13 cellular contexts compared by ENCODE assay signal in genomic region chr15:71201471-71201870, GRCh38.
A peak's percentile ranks its signal among the peaks of the same experiment; 100 is the strongest.
DNase-seq lines count a peak whose midpoint lies in the region; ATAC-seq, FAIRE-seq and TF ChIP-seq lines count a peak whose summit lies in the region.
"Had no signal": no experiment of that assay in that cellular context is flagged by ENCODE, and none has a peak within 500 bp of the region (broad histone marks: within the 10 kb centered on the region; RNA-seq: fewer than 3 reads in every experiment).

No MANE protein-coding gene starts in this region.

- H3K79me2 ChIP-seq in mammary epithelial cell (ENCODE audit: insufficient read depth, low read length), result peaks cover 39% of the 10 kb centered on the region

- no peak overlapping the region for H3K4me3 ChIP-seq in HEK293 (ENCODE audit: low read depth, low read length)
- H3K4me3 ChIP-seq in Panc1 (ENCODE audit: low read depth in 2 of 2, low read length in 2 of 2), result no peak overlapping the region
- H3K4me3 ChIP-seq in naive thymus-derived CD4-positive, alpha-beta T cell (ENCODE audit: low read length), result no peak overlapping the region
- H3K4me3 ChIP-seq in mammary epithelial cell (replicated peaks in 1 of 3; ENCODE audit: insufficient read depth in 1 of 3, low read depth in 2 of 3, low read length in 3 of 3), result no peak overlapping the region
- H3K4me3 ChIP-seq in kidney (ENCODE audit: low read length in 2 of 2), result no peak overlapping the region
- H3K4me3 ChIP-seq: breast epithelium had no signal

- no peaks in the 10 kb centered on the region for H3K27me3 ChIP-seq in Panc1 (ENCODE audit: control insufficient read depth, insufficient read depth, low read length)
- H3K27me3 ChIP-seq in naive thymus-derived CD4-positive, alpha-beta T cell (ENCODE audit: control insufficient read depth in 2 of 2, insufficient read depth in 2 of 2, low read length in 2 of 2), result no peaks in the 10 kb centered on the region
- H3K27me3 ChIP-seq in mammary epithelial cell (ENCODE audit: insufficient read depth, low read length), result no peaks in the 10 kb centered on the region
- H3K27me3 ChIP-seq: breast epithelium had no signal

- H3K4me2 ChIP-seq in mammary epithelial cell (ENCODE audit: insufficient read depth, low read depth, low read length), result no peak overlapping the region

- H3K36me3 ChIP-seq in HEK293 (ENCODE audit: control insufficient read depth in 2 of 2, insufficient read depth in 1 of 2, low read length in 2 of 2), result no peaks in the 10 kb centered on the region
- H3K36me3 ChIP-seq in Panc1 (ENCODE audit: control insufficient read depth, insufficient read depth, low read length), result no peaks in the 10 kb centered on the region
- no peaks in the 10 kb centered on the region for H3K36me3 ChIP-seq in naive thymus-derived CD4-positive, alpha-beta T cell (ENCODE audit: control insufficient read depth in 2 of 3, insufficient read depth in 3 of 3, low read length in 3 of 3)
- no peaks in the 10 kb centered on the region for H3K36me3 ChIP-seq in mammary epithelial cell (ENCODE audit: insufficient read depth, low read length)
- no peaks in the 10 kb centered on the region for H3K36me3 ChIP-seq in kidney (ENCODE audit: control insufficient read depth in 1 of 2, insufficient read depth in 2 of 2, low read length in 2 of 2)
- H3K36me3 ChIP-seq: breast epithelium had no signal

- in situ Hi-C loops in Panc1 (cut with HindIII; ENCODE audit: low pct_unique_long_range_greater_than_20kb, low sequenced_read_pairs) (no loop called here), mammary epithelial cell (cut with MboI; ENCODE audit: low sequenced_read_pairs in 2 of 2) (no loop called here)

- H3K4me1 Mint-ChIP-seq in nephron, result peaks cover 20% of the 10 kb centered on the region
- no peaks in the 10 kb centered on the region for H3K4me1 Mint-ChIP-seq in naive thymus-derived CD4-positive, alpha-beta T cell

- TF ChIP-seq CTCF in HEK293 (tag by site-specific recombination; IDR thresholded peaks at IDR 0.05) (no peak), Panc1 (IDR thresholded peaks at IDR 0.05) (no peak), nephron (IDR thresholded peaks at IDR 0.05; ENCODE audit: unreplicated experiment in 3 of 3) (no peak), mammary epithelial cell (conservative IDR thresholded peaks at IDR 0.05 in 1 of 2, IDR thresholded peaks at IDR 0.05 in 1 of 2; ENCODE audit: extremely low read depth in 1 of 2, insufficient read depth in 1 of 2, low read depth in 1 of 2, low read length in 2 of 2) (no peak), kidney (IDR thresholded peaks at IDR 0.05; ENCODE audit: borderline replicate concordance, extremely low read depth, insufficient read depth) (no peak)

- WGBS in mammary epithelial cell (ENCODE audit: low coverage, missing lambda C conversion rate), result 95% methylated on average over 9 of the region's 9 CpGs

- FAIRE-seq in kidney (lab: Jason Lieb, UNC), result no peak
- FAIRE-seq: HepG2 had no signal

- no peak overlapping the region for H3K4me3 Mint-ChIP-seq in nephron
- no peak overlapping the region for H3K4me3 Mint-ChIP-seq in naive thymus-derived CD4-positive, alpha-beta T cell
- H3K4me3 Mint-ChIP-seq: activated CD4-positive, alpha-beta T cell treated with anti-CD3 and anti-CD28 coated beads, Interleukin-2, amount 10 ng/mL, durations not matched to agents 7 days and 5 days had no signal

- peak overlapping the region; percentile 12 to 50 (median 13) for H3K27ac Mint-ChIP-seq in nephron
- no peak overlapping the region for H3K27ac Mint-ChIP-seq in naive thymus-derived CD4-positive, alpha-beta T cell
- H3K27ac Mint-ChIP-seq: activated CD4-positive, alpha-beta T cell treated with anti-CD3 and anti-CD28 coated beads, Interleukin-2, amount 10 ng/mL, durations not matched to agents 7 days and 5 days had no signal

- H3K36me3 Mint-ChIP-seq in nephron (ENCODE audit: low read depth), result no peaks in the 10 kb centered on the region
- H3K36me3 Mint-ChIP-seq in naive thymus-derived CD4-positive, alpha-beta T cell, result no peaks in the 10 kb centered on the region

- intact Hi-C loops in Panc1 (cut with micrococcal nuclease; ENCODE audit: unreplicated experiment) (no loop called here), mammary epithelial cell (cut with micrococcal nuclease) (no loop called here), kidney (cut with DNase I) (no loop called here)
- intact Hi-C loops in naive thymus-derived CD4-positive, alpha-beta T cell (cut with micrococcal nuclease), result no loop called here

- BruUV-seq in Panc1 (replicated peaks; lab: Mats Ljungman, UMichigan) (no TSS peak), mammary epithelial cell (replicated peaks; lab: Mats Ljungman, UMichigan) (no TSS peak)

- H4K20me1 ChIP-seq in mammary epithelial cell (ENCODE audit: insufficient read depth, low read length), result no peaks in the 10 kb centered on the region

- H3K9ac ChIP-seq in mammary epithelial cell (ENCODE audit: insufficient read depth, low read length) (no peak overlapping the region), kidney (ENCODE audit: low read length in 2 of 2) (no peak overlapping the region)

- H3K27ac ChIP-seq in HEK293 (ENCODE audit: extremely low read depth, low read depth, low read length) (peak overlapping the region; percentile 38), Panc1 (ENCODE audit: low read length) (peak overlapping the region; percentile 5; the same call in 1 of the 2 replicates), mammary epithelial cell (ENCODE audit: insufficient read depth, low read depth, low read length) (no peak overlapping the region), kidney (ENCODE audit: low read depth in 2 of 2, low read length in 2 of 2) (no peak overlapping the region)
- no peak overlapping the region for H3K27ac ChIP-seq in naive thymus-derived CD4-positive, alpha-beta T cell (ENCODE audit: low read depth, low read length)

- DNase-seq in NCI-H2081 treated with DMSO at 0.1 percent for 48 hours (lab: John Stamatoyannopoulos, UW), result peak; percentile 64
- DNase-seq in Panc1 (ENCODE audit: low read depth, low spot score), result no peak
- no peak for DNase-seq in naive thymus-derived CD4-positive, alpha-beta T cell
- no peak for DNase-seq in mammary epithelial cell
- DNase-seq in kidney, result no peak
- DNase-seq: activated CD4-positive, alpha-beta T cell treated with anti-CD3 and anti-CD28 coated beads, Interleukin-2, amount 10 ng/mL, durations not matched to agents 7 days and 5 days; retina; T-helper 1 cell had no signal

- dilution Hi-C loops in mammary epithelial cell (cut with HindIII; ENCODE audit: low sequenced_read_pairs), result no loop called here

- CTCF ChIA-PET in HEK293 (lab: Yijun Ruan, JAX) (interaction anchor here (0.9 kb wide), 1 partner anchor 86 kb away, joined by 5 read pairs; the partner anchor contains the start of gene THSD4), Panc1 (lab: Charles Lee) (no interaction called here), mammary epithelial cell (lab: Charles Lee; ENCODE audit: low non-redundant PET) (no interaction called here)
- CTCF ChIA-PET in naive thymus-derived CD4-positive, alpha-beta T cell (lab: Charles Lee), result no interaction called here

- H3K4me1 ChIP-seq in HEK293 (ENCODE audit: control insufficient read depth, insufficient read depth, low read length) (peaks cover 13% of the 10 kb centered on the region), Panc1 (ENCODE audit: control insufficient read depth, insufficient read depth, low read length) (no peaks in the 10 kb centered on the region), mammary epithelial cell (ENCODE audit: insufficient read depth, low read length) (peaks cover 3% of the 10 kb centered on the region), kidney (ENCODE audit: control insufficient read depth in 1 of 2, insufficient read depth in 1 of 2, low read depth in 1 of 2, low read length in 2 of 2) (peaks cover 3% of the 10 kb centered on the region in 2 donors)
- no peaks in the 10 kb centered on the region for H3K4me1 ChIP-seq in naive thymus-derived CD4-positive, alpha-beta T cell (ENCODE audit: control insufficient read depth in 2 of 2, insufficient read depth in 2 of 2, low read length in 2 of 2)
- H3K4me1 ChIP-seq: breast epithelium had no signal

- ATAC-seq in Panc1, result no peak
- ATAC-seq in naive thymus-derived CD4-positive, alpha-beta T cell, result no peak
- ATAC-seq: HCT116, HepG2 had no signal

- H3K9me3 ChIP-seq in HEK293 (ENCODE audit: control insufficient read depth, insufficient read depth, low read depth, low read length), result no peaks in the 10 kb centered on the region
- H3K9me3 ChIP-seq in Panc1 (ENCODE audit: control insufficient read depth, insufficient read depth, low read depth, low read length), result no peaks in the 10 kb centered on the region
- H3K9me3 ChIP-seq in naive thymus-derived CD4-positive, alpha-beta T cell (ENCODE audit: control insufficient read depth in 2 of 3, low read length in 3 of 3), result no peaks in the 10 kb centered on the region
- H3K9me3 ChIP-seq in mammary epithelial cell (replicated peaks; ENCODE audit: insufficient read depth, low read length), result no peaks in the 10 kb centered on the region
- H3K9me3 ChIP-seq in kidney (ENCODE audit: control insufficient read depth in 1 of 2, low read length in 2 of 2), result no peaks in the 10 kb centered on the region
- H3K9me3 ChIP-seq: breast epithelium had no signal

- H3K27me3 Mint-ChIP-seq in nephron (ENCODE audit: low read depth), result peaks cover 25% of the 10 kb centered on the region
- peaks cover 0 to 4% (median 0%) of the 10 kb centered on the region in 5 donors for H3K27me3 Mint-ChIP-seq in naive thymus-derived CD4-positive, alpha-beta T cell
- H3K27me3 Mint-ChIP-seq: activated CD4-positive, alpha-beta T cell treated with anti-CD3 and anti-CD28 coated beads, Interleukin-2, amount 10 ng/mL, durations not matched to agents 7 days and 5 days had no signal

- H3K9me3 Mint-ChIP-seq in nephron, result no peaks in the 10 kb centered on the region
- peaks cover 0 to 2% (median 0%) of the 10 kb centered on the region in 11 donors for H3K9me3 Mint-ChIP-seq in naive thymus-derived CD4-positive, alpha-beta T cell

- POLR2A ChIA-PET in HEK293 (lab: Yijun Ruan, JAX), result interaction anchor here (1.2 kb wide), 1 partner anchor 12 kb away, joined by 3 read pairs; no protein-coding TSS in a partner anchor
- POLR2A ChIA-PET in Panc1 (lab: Charles Lee), result no interaction called here
- POLR2A ChIA-PET in naive thymus-derived CD4-positive, alpha-beta T cell (lab: Charles Lee), result no interaction called here

- no peak overlapping the region for H2AFZ ChIP-seq in mammary epithelial cell (ENCODE audit: low read depth, low read length)

TF ChIP-seq in HEK293, 187 proteins besides CTCF, POLR2A, EP300 and RAD21 (continues in another document):
- TF ChIP-seq ZNF639 (tag by site-specific recombination; IDR thresholded peaks at IDR 0.05) (no peak), ZNF561 (tag by site-specific recombination; IDR thresholded peaks at IDR 0.05; ENCODE audit: borderline replicate concordance) (peak; percentile 100)

Comparison
In these comparisons a context has a peak if more than half of its experiments do, and no peak if none do; other contexts are left out.
1. H3K27ac ChIP-seq: peak in HEK293 (single experiment) and Panc1 (single experiment); none in naive thymus-derived CD4-positive, alpha-beta T cell (single experiment), mammary epithelial cell (single experiment) and kidney (0 of 2).
2. H3K27ac Mint-ChIP-seq: peak in nephron (3 of 3); none in naive thymus-derived CD4-positive, alpha-beta T cell (0 of 9).